Comparison of ENCODE assay signal across 9 cellular contexts in the genomic region with DNA sequence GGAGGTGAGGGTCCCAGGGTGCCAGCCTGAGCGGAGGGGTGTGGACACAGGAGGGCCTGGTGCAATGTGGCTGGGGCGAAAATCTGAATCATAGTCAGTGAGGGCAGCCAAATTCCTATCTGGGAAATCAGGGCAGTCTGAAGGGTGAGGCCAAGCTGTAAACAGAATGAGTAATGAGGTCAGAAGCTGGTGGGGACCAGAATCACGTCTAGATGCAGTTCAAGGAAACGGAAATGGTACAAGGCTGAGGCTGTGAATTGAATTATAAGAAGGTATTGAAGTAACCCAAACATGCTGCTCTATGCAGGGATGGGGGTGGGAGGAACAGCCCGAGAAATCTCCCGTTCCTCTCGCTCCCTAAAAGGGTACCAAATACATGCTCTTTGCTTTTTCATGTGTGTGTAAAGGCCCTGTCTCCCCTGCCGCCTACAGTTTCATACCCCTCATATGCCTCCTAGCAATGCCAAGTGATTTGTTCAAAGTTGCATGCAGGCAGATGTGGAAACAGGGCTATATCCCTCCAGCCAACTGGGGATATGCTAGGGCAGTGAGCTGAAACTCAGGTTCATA. TPM values are rescaled to one million over a fixed set of nuclear protein-coding genes. Genes with fewer than 3 reads are reported as not detected.
A peak's percentile ranks its signal among the peaks of the same experiment; 100 is the strongest.
DNase-seq lines count a peak whose midpoint lies in the region; ATAC-seq and FAIRE-seq lines count a peak whose summit lies in the region.
"Had no signal": no experiment of that assay in that cellular context is flagged by ENCODE, and none has a peak within 500 bp of the region (broad histone marks: within the 10 kb centered on the region; RNA-seq: fewer than 3 reads in every experiment).

No MANE protein-coding gene starts in this region.

- H3K27me3 ChIP-seq in CD8-positive, alpha-beta memory T cell (ENCODE audit: insufficient read depth, low read length, poor library complexity, severe bottlenecking): no peaks in the 10 kb centered on the region

- H3K4me1 ChIP-seq in CD8-positive, alpha-beta memory T cell (ENCODE audit: insufficient read depth, low read length): peaks cover 21% of the 10 kb centered on the region

- ATAC-seq in effector memory CD8-positive, alpha-beta T cell (replicated peaks): peak; percentile 81
- ATAC-seq in GM19467 (IDR thresholded peaks at IDR 0.05; ENCODE audit: unreplicated experiment) (no peak), GM21367 (IDR thresholded peaks at IDR 0.05; ENCODE audit: unreplicated experiment) (no peak)

- no peaks in the 10 kb centered on the region for H3K36me3 ChIP-seq in CD8-positive, alpha-beta memory T cell (ENCODE audit: insufficient read depth, low read length)

- H3K9me3 ChIP-seq in CD8-positive, alpha-beta memory T cell (ENCODE audit: low read length): no peaks in the 10 kb centered on the region

- H3K4me3 ChIP-seq in CD8-positive, alpha-beta memory T cell (ENCODE audit: low read length): no peak overlapping the region

- H3K27ac Mint-ChIP-seq in CD8-positive, alpha-beta memory T cell: peak overlapping the region; percentile 90 to 100 (median 98)
- H3K27ac Mint-ChIP-seq in effector memory CD8-positive, alpha-beta T cell: peak overlapping the region; percentile 98

- H3K36me3 Mint-ChIP-seq in CD8-positive, alpha-beta memory T cell: no peaks in the 10 kb centered on the region
- peaks cover 4% of the 10 kb centered on the region for H3K36me3 Mint-ChIP-seq in effector memory CD8-positive, alpha-beta T cell (ENCODE audit: insufficient read depth)
- H3K36me3 Mint-ChIP-seq: naive B cell had no signal

- H3K9me3 Mint-ChIP-seq in CD8-positive, alpha-beta memory T cell: no peaks in the 10 kb centered on the region
- no peaks in the 10 kb centered on the region for H3K9me3 Mint-ChIP-seq in effector memory CD8-positive, alpha-beta T cell
- H3K9me3 Mint-ChIP-seq: naive B cell had no signal

- H3K4me3 Mint-ChIP-seq in CD8-positive, alpha-beta memory T cell: peak overlapping the region; percentile 7 to 83 (median 74)
- peak overlapping the region; percentile 65 to 79 for H3K4me3 Mint-ChIP-seq in effector memory CD8-positive, alpha-beta T cell
- H3K4me3 Mint-ChIP-seq: naive B cell had no signal

- peak in 4 of 5 donors; percentile 27 to 61 (median 46) for DNase-seq in CD8-positive, alpha-beta memory T cell
- DNase-seq in RCC 7860 (ENCODE audit: low spot score) (peak; percentile 92), myocyte (ENCODE audit: low read depth) (peak; percentile 94), COR-L47 (lab: John Stamatoyannopoulos, UW) (no peak), NCI-H82 treated with DMSO at 0.1 percent for 48 hours (lab: John Stamatoyannopoulos, UW; ENCODE audit: unreplicated experiment) (no peak)
- peak; percentile 43 to 44 (median 44) for DNase-seq in effector memory CD8-positive, alpha-beta T cell
- DNase-seq: naive B cell had no signal

- POLR2A ChIA-PET in CD8-positive, alpha-beta memory T cell (lab: Charles Lee): interaction anchor here (0.6 to 2.6 kb wide), 2 partner anchors 32 to 36 kb away, joined by 3 to 21 read pairs; partner anchors contain the start of gene PIM1

- FAIRE-seq in RCC 7860 (lab: Jason Lieb, UNC): peak; percentile 78

- CTCF ChIA-PET in CD8-positive, alpha-beta memory T cell (lab: Charles Lee): interaction anchor here (1.2 to 2.4 kb wide), 6 partner anchors 35 to 117 kb away, joined by 3 to 8 read pairs (median 6); partner anchors contain the start of gene PIM1

- H3K4me1 Mint-ChIP-seq in CD8-positive, alpha-beta memory T cell: peaks cover 40 to 54% (median 45%) of the 10 kb centered on the region in 3 donors
- H3K4me1 Mint-ChIP-seq in effector memory CD8-positive, alpha-beta T cell (ENCODE audit: low read depth in 2 of 2): peaks cover 37 to 40% of the 10 kb centered on the region in 2 donors

- no peaks in the 10 kb centered on the region for H3K27me3 Mint-ChIP-seq in CD8-positive, alpha-beta memory T cell
- no peaks in the 10 kb centered on the region for H3K27me3 Mint-ChIP-seq in effector memory CD8-positive, alpha-beta T cell
- H3K27me3 Mint-ChIP-seq: naive B cell had no signal

- peak overlapping the region; percentile 72 for H3K27ac ChIP-seq in CD8-positive, alpha-beta memory T cell (ENCODE audit: low read depth, low read length)

RNA-seq across cellular contexts. Expression of gene PIM1, which starts 35.2 kb away (rescaled TPM):
- total RNA-seq in CD8-positive, alpha-beta memory T cell: 10 to 100 TPM; 93.7 to 99.1 TPM
- polyA plus RNA-seq in CD8-positive, alpha-beta memory T cell: 253 TPM
- 3.0 and 4.6 TPM in 2 replicates for total RNA-seq in myocyte
- 6.6 TPM for polyA plus RNA-seq in myocyte (2012)

Comparison
In these comparisons a context has a peak if more than half of its experiments do, and no peak if none do; other contexts are left out.
1. DNase-seq: peak in CD8-positive, alpha-beta memory T cell (4 of 5), RCC 7860 (single experiment), effector memory CD8-positive, alpha-beta T cell (3 of 3) and myocyte (single experiment); none in COR-L47 (single experiment) and NCI-H82 treated with DMSO at 0.1 percent for 48 hours (single experiment).
2. RNA of gene PIM1, which starts 35.2 kb away (total RNA-seq): 93.7 to 99.1 TPM in CD8-positive, alpha-beta memory T cell; 3.0 to 4.6 TPM in myocyte; every median in the first group is over 10 times any median in the second.